Comparison of ENCODE assay signal across 17 cellular contexts in genomic region chr10:95364342-95364741, GRCh38.
"Had no signal": no experiment of that assay in that cellular context is flagged by ENCODE, and none has a peak within 500 bp of the region (broad histone marks: within the 10 kb centered on the region; RNA-seq: fewer than 3 reads in every experiment).

No MANE protein-coding gene starts in this region.

- H3K4me3 ChIP-seq: coronary artery, lung, neural progenitor cell, ovary, right atrium auricular region, smooth muscle cell, testis had no signal

- DNase-seq: effector CD8-positive, alpha-beta T cell; glutamatergic neuron; immature natural killer cell; left ventricle myocardium superior; mesenchymal stem cell; midbrain; ovary; stimulated activated CD4-positive, alpha-beta T cell treated with anti-CD3 and anti-CD28 coated beads, Interleukin-2, amount 100 ng/mL, for 48 hours; stimulated activated naive CD4-positive, alpha-beta T cell treated with Interleukin-2 at 50 U/mL for 16 hours; testis; trophoblast cell had no signal

- H3K36me3 ChIP-seq: neural progenitor cell, ovary had no signal

- H3K27me3 ChIP-seq: neural progenitor cell, ovary, right atrium auricular region, testis had no signal

- ATAC-seq: natural killer cell treated with Interleukin-12 subunit alpha and Interleukin-12 subunit beta and Interleukin-15 and Interleukin-18, amount 100 ng/mL, for 72 hours had no signal

- H3K9me3 ChIP-seq: ovary, right atrium auricular region, testis had no signal

- H3K27ac ChIP-seq: neural progenitor cell, ovary, right atrium auricular region, testis had no signal

- H3K4me1 ChIP-seq: neural progenitor cell, testis had no signal
